8 cellular contexts compared by ENCODE assay signal in genomic region chr20:49219924-49220831, GRCh38. TPM values are rescaled to one million over a fixed set of nuclear protein-coding genes. Genes with fewer than 3 reads are reported as not detected.
DNase-seq lines count a peak whose midpoint lies in the region; ATAC-seq and TF ChIP-seq lines count a peak whose summit lies in the region.

No MANE protein-coding gene starts in this region.

- TF ChIP-seq CTCF in WERI-Rb-1 (IDR thresholded peaks at IDR 0.05; ENCODE audit: low read depth, low read length) (no peak), cardiac muscle cell (IDR thresholded peaks at IDR 0.05; ENCODE audit: low read depth, low read length) (no peak)

- H2AFZ ChIP-seq in GM23248, result peak overlapping the region; percentile 93

- H3K27me3 ChIP-seq in GM23248 (replicated peaks; ENCODE audit: insufficient read depth), result no peaks in the 10 kb centered on the region
- H3K27me3 ChIP-seq in WERI-Rb-1 (ENCODE audit: insufficient read depth, low read depth, severe bottlenecking), result no peaks in the 10 kb centered on the region
- H3K27me3 ChIP-seq in cardiac muscle cell, result no peaks in the 10 kb centered on the region

- H3K27ac ChIP-seq in GM23248, result no peak overlapping the region
- H3K27ac ChIP-seq in WERI-Rb-1, result peak overlapping the region; percentile 64
- peak overlapping the region; percentile 52 for H3K27ac ChIP-seq in cardiac muscle cell

- H3K4me3 ChIP-seq in GM23248 (peak overlapping the region; percentile 100), WERI-Rb-1 (ENCODE audit: low read depth, low read length) (peak overlapping the region; percentile 94), cardiac muscle cell (peak overlapping the region; percentile 82), skeletal muscle cell (ENCODE audit: low read depth, low read length) (peak overlapping the region; percentile 72)

- peak overlapping the region; percentile 87 for H3K9ac ChIP-seq in GM23248

- no peaks in the 10 kb centered on the region for H3K9me3 ChIP-seq in GM23248 (ENCODE audit: low read depth)
- H3K9me3 ChIP-seq in WERI-Rb-1 (ENCODE audit: severe bottlenecking), result no peaks in the 10 kb centered on the region
- no peaks in the 10 kb centered on the region for H3K9me3 ChIP-seq in cardiac muscle cell (ENCODE audit: low read depth)

- peak; percentile 16 for DNase-seq in GM23248
- DNase-seq in WERI-Rb-1, result no peak
- DNase-seq in cardiac muscle cell (ENCODE audit: low read depth in 1 of 2, low spot score in 1 of 2), result peak in 1 of 2 donors; percentile 3
- no peak for DNase-seq in skeletal muscle cell (ENCODE audit: low read depth)
- DNase-seq in NCI-H2171 (lab: John Stamatoyannopoulos, UW), result no peak
- DNase-seq in SIG-M5 treated with dmso at 0.1 percent for 504 hours (lab: John Stamatoyannopoulos, UW; ENCODE audit: unreplicated experiment), result no peak
- DNase-seq in T1000 (lab: John Stamatoyannopoulos, UW), result no peak

- 68 to 69% methylated on average over 28 of the region's 28 CpGs for WGBS in GM23248 (ENCODE audit: low coverage in 1 of 2, low lambda C conversion rate in 2 of 2, missing lambda C conversion rate in 2 of 2), 2 experiments

- H3F3A ChIP-seq in GM23248 (ENCODE audit: insufficient read depth), result no peaks in the 10 kb centered on the region

- H3K4me2 ChIP-seq in GM23248 (ENCODE audit: unreplicated experiment), result peak overlapping the region; percentile 97

- in situ Hi-C loops in GM23248 (cut with MboI), result no loop called here

- H3K9me2 ChIP-seq in GM23248 (ENCODE audit: insufficient read depth), result no peaks in the 10 kb centered on the region

- H3K4me1 ChIP-seq in GM23248 (ENCODE audit: insufficient read depth) (peaks cover 14% of the 10 kb centered on the region), cardiac muscle cell (ENCODE audit: low read depth) (peaks cover 9% of the 10 kb centered on the region)

- peaks cover 31% of the 10 kb centered on the region for H3K79me2 ChIP-seq in GM23248 (ENCODE audit: insufficient read depth)

- ATAC-seq in HG03457 (IDR thresholded peaks at IDR 0.05; ENCODE audit: unreplicated experiment), result no peak

- no peaks in the 10 kb centered on the region for H4K20me1 ChIP-seq in GM23248 (ENCODE audit: insufficient read depth)

- H3K36me3 ChIP-seq in GM23248 (ENCODE audit: low read depth), result peaks cover 25% of the 10 kb centered on the region; the same call in 1 of the 2 replicates
- H3K36me3 ChIP-seq in WERI-Rb-1, result peaks cover 31% of the 10 kb centered on the region
- H3K36me3 ChIP-seq in cardiac muscle cell, result peaks cover 30% of the 10 kb centered on the region

RNA-seq across cellular contexts. Expression of gene DDX27, which starts 1.0 kb away (rescaled TPM):
- total RNA-seq in GM23248 (2014; rRNA removed; shearing (Covaris generic)), result 24.2 and 25.3 TPM in 2 replicates
- 35.6 and 36.3 TPM in 2 replicates for polyA plus RNA-seq in GM23248 (2016; fragmentation: Nextera tagmentation; extraction: Ambion mirVana)
- 19.4 and 25.3 TPM in 2 replicates for total RNA-seq in cardiac muscle cell
- polyA plus RNA-seq in cardiac muscle cell, result 27.8 and 35.5 TPM in 2 replicates

RNA-seq across cellular contexts. Expression of gene STAU1, which starts 32.0 kb away (rescaled TPM):
- total RNA-seq in GM23248 (2014; rRNA removed; shearing (Covaris generic)), result 49.1 and 59.4 TPM in 2 replicates
- polyA plus RNA-seq in GM23248 (2016; fragmentation: Nextera tagmentation; extraction: Ambion mirVana) (76.2 and 78.2 TPM in 2 replicates), cardiac muscle cell (62.6 and 77.1 TPM in 2 replicates)
- 54.4 and 70.1 TPM in 2 replicates for total RNA-seq in cardiac muscle cell

RNA-seq across cellular contexts. Expression of gene ZNFX1, which starts 57.7 kb away (rescaled TPM):
- 46.5 and 50.7 TPM in 2 replicates for total RNA-seq in GM23248 (2014; rRNA removed; shearing (Covaris generic))
- polyA plus RNA-seq in GM23248 (2016; fragmentation: Nextera tagmentation; extraction: Ambion mirVana), result 47.3 and 49.2 TPM in 2 replicates
- 5.9 and 8.2 TPM in 2 replicates for total RNA-seq in cardiac muscle cell
- 5.0 and 6.2 TPM in 2 replicates for polyA plus RNA-seq in cardiac muscle cell
